19 cellular contexts compared by ENCODE assay signal in genomic region chr7:146956853-146957252, GRCh38.
DNase-seq lines count a peak whose midpoint lies in the region; TF ChIP-seq lines count a peak whose summit lies in the region.
"Had no signal": no experiment of that assay in that cellular context is flagged by ENCODE, and none has a peak within 500 bp of the region (broad histone marks: within the 10 kb centered on the region; RNA-seq: fewer than 3 reads in every experiment).

No MANE protein-coding gene starts in this region.

- DNase-seq in DMS153 (lab: John Stamatoyannopoulos, UW) (peak; percentile 43), DMS153 treated with DMSO at 0.1 percent for 48 hours (lab: John Stamatoyannopoulos, UW; ENCODE audit: unreplicated experiment) (no peak), NCI-H1694 treated with DMSO at 0.1 percent for 48 hours (lab: John Stamatoyannopoulos, UW) (peak; percentile 22), NCI-H748 (lab: John Stamatoyannopoulos, UW; ENCODE audit: unreplicated experiment) (peak; percentile 81), fibroblast of mammary gland (ENCODE audit: low read depth) (peak; percentile 2), EL (no peak), ascending aorta (ENCODE audit: low spot score in 2 of 2) (no peak)
- no peak for DNase-seq in activated CD8-positive, alpha-beta memory T cell treated with anti-CD3 and anti-CD28 coated beads for 24 hours
- DNase-seq: activated CD4-positive, CD25-positive, alpha-beta regulatory T cell; activated naive CD4-positive, alpha-beta T cell treated with anti-CD3 and anti-CD28 coated beads for 36 hours; activated T-cell treated with anti-CD3 and anti-CD28 coated beads, Interleukin-2, amount 50 U/mL, for 72 hours; CD4-positive, CD25-positive, alpha-beta regulatory T cell; glutamatergic neuron; left ventricle myocardium superior; SIG-M5; stimulated activated naive CD4-positive, alpha-beta T cell treated with Interleukin-2 at 50 U/mL for 16 hours; T-cell had no signal

- no peaks in the 10 kb centered on the region for H3K27me3 ChIP-seq in ascending aorta

- TF ChIP-seq CTCF in fibroblast of mammary gland (conservative IDR thresholded peaks at IDR 0.05; ENCODE audit: control insufficient read depth, insufficient read depth, low read depth, low read length) (no peak), ascending aorta (IDR thresholded peaks at IDR 0.05) (no peak)

- no peaks in the 10 kb centered on the region for H3K36me3 ChIP-seq in ascending aorta
- H3K36me3 ChIP-seq: prostate gland had no signal

- H3K4me3 ChIP-seq in fibroblast of mammary gland (ENCODE audit: control insufficient read depth, low read depth, low read length), result no peak overlapping the region
- no peak overlapping the region for H3K4me3 ChIP-seq in ascending aorta
- H3K4me3 ChIP-seq: prostate gland had no signal

- H3K9me3 ChIP-seq in ascending aorta, result no peaks in the 10 kb centered on the region
- H3K9me3 ChIP-seq: prostate gland had no signal

- H3K4me1 ChIP-seq in ascending aorta, result no peaks in the 10 kb centered on the region
- H3K4me1 ChIP-seq: prostate gland had no signal

- no peak overlapping the region for H3K27ac ChIP-seq in ascending aorta
- H3K27ac ChIP-seq: 22Rv1, prostate gland had no signal

- intact Hi-C loops in ascending aorta (cut with DNase I), result no loop called here

Comparison
In these comparisons a context has a peak if more than half of its experiments do, and no peak if none do; other contexts are left out.
1. DNase-seq: peak in DMS153 (single experiment), NCI-H1694 treated with DMSO at 0.1 percent for 48 hours (single experiment), NCI-H748 (single experiment) and fibroblast of mammary gland (single experiment); none in DMS153 treated with DMSO at 0.1 percent for 48 hours (single experiment), EL (single experiment), activated CD8-positive, alpha-beta memory T cell treated with anti-CD3 and anti-CD28 coated beads for 24 hours (single experiment) and ascending aorta (0 of 2).